Comparison of ENCODE assay signal across 8 cellular contexts in the genomic region with DNA sequence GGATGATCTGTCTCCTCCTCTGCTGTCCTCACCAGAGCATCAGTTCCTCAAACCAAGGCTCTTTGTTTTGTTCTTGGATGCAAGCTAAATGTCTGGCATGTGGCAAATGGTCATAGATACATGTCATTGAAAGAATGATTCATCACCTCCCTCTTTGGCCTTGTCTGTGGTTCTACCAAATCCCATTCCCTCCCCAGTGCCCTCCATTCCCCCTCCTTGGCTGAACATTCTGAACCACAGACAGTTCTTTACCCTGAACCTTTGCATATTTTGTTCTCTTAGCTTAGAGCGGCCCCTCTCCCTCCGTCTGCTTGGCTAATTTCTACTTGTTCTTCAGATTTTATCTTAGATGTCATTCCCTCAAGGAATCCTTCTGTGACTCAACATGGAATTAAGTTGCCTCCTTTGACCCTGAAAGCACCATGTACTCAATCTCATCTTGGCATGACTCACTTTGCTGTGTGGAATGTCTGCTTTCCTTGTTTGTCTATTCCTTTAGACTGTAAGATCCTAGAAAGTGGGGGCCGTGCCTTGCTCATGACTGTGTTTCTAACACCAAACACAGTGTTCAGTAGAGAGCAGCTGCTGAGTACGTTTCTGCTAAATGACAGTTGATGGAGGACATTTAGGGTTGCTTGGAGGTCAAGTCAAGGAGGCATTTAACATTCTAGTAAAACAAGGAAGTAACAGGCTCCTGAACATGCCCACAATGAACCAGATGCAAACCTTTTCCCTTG. TPM values are rescaled to one million over a fixed set of nuclear protein-coding genes. Genes with fewer than 3 reads are reported as not detected.
DNase-seq lines count a peak whose midpoint lies in the region; ATAC-seq and TF ChIP-seq lines count a peak whose summit lies in the region.

No MANE protein-coding gene starts in this region.

- intact Hi-C loops in activated T-helper 2 cell treated with anti-CD3 and anti-CD28 coated beads, Interferon-gamma antibody, Interleukin-2, Interleukin-4, amounts not matched to agents 10 μg/mL and 5 μg/mL and 100 μg/mL, durations not matched to agents 14 hours and 24 hours and 36 hours (cut with micrococcal nuclease): loop anchor here (1.0 to 10.0 kb wide), 10 partner anchors 23 to 1374 kb away; a partner anchor contains a TSS
- intact Hi-C loops in OCI-LY7 (cut with micrococcal nuclease; ENCODE audit: unreplicated experiment): no loop called here

- ATAC-seq in activated T-cell treated with anti-CD3 and anti-CD28 coated beads, Interleukin-2, amount 50 U/mL, for 4 hours: no peak
- peak; percentile 96 for ATAC-seq in thoracic aorta (ENCODE audit: insufficient number of reproducible peaks, low FRiP score, low read depth)

- H3K36me3 ChIP-seq in thoracic aorta (no peaks in the 10 kb centered on the region), OCI-LY7 (ENCODE audit: insufficient read depth, low read length) (peaks cover 41% of the 10 kb centered on the region)

- no peak overlapping the region for H2AFZ ChIP-seq in OCI-LY7 (ENCODE audit: low read length)

- POLR2A ChIA-PET in OCI-LY7 (lab: Charles Lee): interaction anchor here (0.6 to 0.9 kb wide), 2 partner anchors 95 to 793 kb away, joined by 3 read pairs; no protein-coding TSS in a partner anchor

- peak overlapping the region; percentile 72 for H3K27ac Mint-ChIP-seq in activated T-helper 2 cell treated with anti-CD3 and anti-CD28 coated beads, Interferon-gamma antibody, Interleukin-2, Interleukin-4, amounts not matched to agents 10 μg/mL and 5 μg/mL and 100 μg/mL, durations not matched to agents 14 hours and 24 hours and 36 hours

- DNase-seq in activated T-cell treated with anti-CD3 and anti-CD28 coated beads, Interleukin-2, amount 50 U/mL, for 4 hours: no peak
- no peak for DNase-seq in activated T-cell treated with anti-CD3 and anti-CD28 coated beads, Interleukin-2, amount 50 U/mL, for 1 hour
- no peak for DNase-seq in activated T-helper 2 cell treated with anti-CD3 and anti-CD28 coated beads, Interferon-gamma antibody, Interleukin-2, Interleukin-4, amounts not matched to agents 10 μg/mL and 5 μg/mL and 100 μg/mL, durations not matched to agents 14 hours and 24 hours and 36 hours (ENCODE audit: low spot score)
- DNase-seq in islet precursor cell (peak; percentile 97), thoracic aorta (ENCODE audit: low spot score) (peak; percentile 76), NAMALWA (ENCODE audit: low spot score) (no peak), retina (no peak), OCI-LY7 (ENCODE audit: low spot score) (no peak)

- H3K9me3 ChIP-seq in thoracic aorta (no peaks in the 10 kb centered on the region), OCI-LY7 (ENCODE audit: low read length) (no peaks in the 10 kb centered on the region)

- H3K27ac ChIP-seq in thoracic aorta (peak overlapping the region; percentile 57 to 91), OCI-LY7 (ENCODE audit: low read depth, low read length, poor library complexity, severe bottlenecking) (no peak overlapping the region)

- H3K4me1 ChIP-seq in thoracic aorta (ENCODE audit: control insufficient read depth in 1 of 2, low read depth in 2 of 2) (peaks cover 19 to 67% of the 10 kb centered on the region in 2 donors), OCI-LY7 (ENCODE audit: insufficient read depth, low read length, poor library complexity, severe bottlenecking) (peaks cover 30% of the 10 kb centered on the region)

- TF ChIP-seq CTCF in thoracic aorta (IDR thresholded peaks at IDR 0.05) (peak; percentile 7), OCI-LY7 (conservative IDR thresholded peaks at IDR 0.05; ENCODE audit: low read length) (no peak)

- peaks cover 64% of the 10 kb centered on the region for H3K4me1 Mint-ChIP-seq in activated T-cell treated with anti-CD3 and anti-CD28 coated beads, Interleukin-2, amount 50 U/mL, for 4 hours (ENCODE audit: low read depth)
- peaks cover 66% of the 10 kb centered on the region for H3K4me1 Mint-ChIP-seq in activated T-helper 2 cell treated with anti-CD3 and anti-CD28 coated beads, Interferon-gamma antibody, Interleukin-2, Interleukin-4, amounts not matched to agents 10 μg/mL and 5 μg/mL and 100 μg/mL, durations not matched to agents 14 hours and 24 hours and 36 hours (ENCODE audit: low read depth)

- no peaks in the 10 kb centered on the region for H3K9me3 Mint-ChIP-seq in activated T-cell treated with anti-CD3 and anti-CD28 coated beads, Interleukin-2, amount 50 U/mL, for 4 hours
- no peaks in the 10 kb centered on the region for H3K9me3 Mint-ChIP-seq in activated T-helper 2 cell treated with anti-CD3 and anti-CD28 coated beads, Interferon-gamma antibody, Interleukin-2, Interleukin-4, amounts not matched to agents 10 μg/mL and 5 μg/mL and 100 μg/mL, durations not matched to agents 14 hours and 24 hours and 36 hours

- H3K79me2 ChIP-seq in OCI-LY7 (ENCODE audit: insufficient read depth, low read depth, low read length): 0 out of 2 replicates have a peak, but pooled peaks cover 2% of the 10 kb centered on the region

- CTCF ChIA-PET in OCI-LY7 (lab: Charles Lee; ENCODE audit: unreplicated experiment): no interaction called here

- peak overlapping the region; percentile 45 for H3K4me3 Mint-ChIP-seq in activated T-cell treated with anti-CD3 and anti-CD28 coated beads, Interleukin-2, amount 50 U/mL, for 4 hours
- H3K4me3 Mint-ChIP-seq in activated T-helper 2 cell treated with anti-CD3 and anti-CD28 coated beads, Interferon-gamma antibody, Interleukin-2, Interleukin-4, amounts not matched to agents 10 μg/mL and 5 μg/mL and 100 μg/mL, durations not matched to agents 14 hours and 24 hours and 36 hours (ENCODE audit: low read depth): peak overlapping the region; percentile 35

- no peaks in the 10 kb centered on the region for H3K27me3 Mint-ChIP-seq in activated T-cell treated with anti-CD3 and anti-CD28 coated beads, Interleukin-2, amount 50 U/mL, for 4 hours (ENCODE audit: low read depth)
- H3K27me3 Mint-ChIP-seq in activated T-helper 2 cell treated with anti-CD3 and anti-CD28 coated beads, Interferon-gamma antibody, Interleukin-2, Interleukin-4, amounts not matched to agents 10 μg/mL and 5 μg/mL and 100 μg/mL, durations not matched to agents 14 hours and 24 hours and 36 hours (ENCODE audit: low read depth): no peaks in the 10 kb centered on the region

- no TSS peak for BruUV-seq in OCI-LY7 (replicated peaks; lab: Mats Ljungman, UMichigan)

- no peaks in the 10 kb centered on the region for H4K20me1 ChIP-seq in OCI-LY7 (ENCODE audit: insufficient read depth, low read length)

- no peak overlapping the region for H3K4me2 ChIP-seq in OCI-LY7 (ENCODE audit: low read length)

- peaks cover 39% of the 10 kb centered on the region for H3K36me3 Mint-ChIP-seq in activated T-cell treated with anti-CD3 and anti-CD28 coated beads, Interleukin-2, amount 50 U/mL, for 4 hours (ENCODE audit: insufficient read depth)
- peaks cover 57% of the 10 kb centered on the region for H3K36me3 Mint-ChIP-seq in activated T-helper 2 cell treated with anti-CD3 and anti-CD28 coated beads, Interferon-gamma antibody, Interleukin-2, Interleukin-4, amounts not matched to agents 10 μg/mL and 5 μg/mL and 100 μg/mL, durations not matched to agents 14 hours and 24 hours and 36 hours (ENCODE audit: low read depth)

- H3K4me3 ChIP-seq in thoracic aorta (peak overlapping the region; percentile 10), OCI-LY7 (ENCODE audit: low read depth, low read length, poor library complexity, severe bottlenecking) (no peak overlapping the region)

- no peaks in the 10 kb centered on the region for H3K27me3 ChIP-seq in thoracic aorta (replicated peaks; ENCODE audit: insufficient read depth)

- H3K9me2 ChIP-seq in OCI-LY7 (ENCODE audit: insufficient read depth, low read length): no peaks in the 10 kb centered on the region

RNA-seq across cellular contexts. Expression of a gene that starts 8.1 kb away (rescaled TPM):
- total RNA-seq in activated T-cell treated with anti-CD3 and anti-CD28 coated beads, Interleukin-2, amount 50 U/mL, for 4 hours: 1 to 10 TPM; 5.7 to 8.4 (median 7.1) TPM
- 40.9 and 43.9 TPM in 2 replicates for total RNA-seq in activated T-helper 2 cell treated with anti-CD3 and anti-CD28 coated beads, Interferon-gamma antibody, Interleukin-2, Interleukin-4, amounts not matched to agents 10 μg/mL and 5 μg/mL and 100 μg/mL, durations not matched to agents 14 hours and 24 hours and 36 hours
- 10 to 100 TPM; 27.5 to 69.9 TPM for total RNA-seq in thoracic aorta
- 62.1 and 89.9 TPM in 2 replicates for total RNA-seq in OCI-LY7 (2014; rRNA removed; shearing (Covaris generic))
- total RNA-seq in OCI-LY7 (2022): 90.9 and 94.4 TPM in 2 replicates

Comparison
In these comparisons a context has a peak if more than half of its experiments do, and no peak if none do; other contexts are left out.
1. DNase-seq: peak in islet precursor cell (single experiment) and thoracic aorta (single experiment); none in activated T-cell treated with anti-CD3 and anti-CD28 coated beads, Interleukin-2, amount 50 U/mL, for 4 hours (single experiment), activated T-cell treated with anti-CD3 and anti-CD28 coated beads, Interleukin-2, amount 50 U/mL, for 1 hour (single experiment), activated T-helper 2 cell treated with anti-CD3 and anti-CD28 coated beads, Interferon-gamma antibody, Interleukin-2, Interleukin-4, amounts not matched to agents 10 μg/mL and 5 μg/mL and 100 μg/mL, durations not matched to agents 14 hours and 24 hours and 36 hours (single experiment), NAMALWA (single experiment), retina (single experiment) and OCI-LY7 (single experiment).